9 cellular contexts compared by ENCODE assay signal in genomic region chr1:109283748-109284600, GRCh38. TPM values are rescaled to one million over a fixed set of nuclear protein-coding genes. Genes with fewer than 3 reads are reported as not detected.
DNase-seq lines count a peak whose midpoint lies in the region; ATAC-seq and TF ChIP-seq lines count a peak whose summit lies in the region.
"Had no signal": no experiment of that assay in that cellular context is flagged by ENCODE, and none has a peak within 500 bp of the region (broad histone marks: within the 10 kb centered on the region; RNA-seq: fewer than 3 reads in every experiment).

No MANE protein-coding gene starts in this region.

- ATAC-seq in HG03565 (IDR thresholded peaks at IDR 0.05; ENCODE audit: unreplicated experiment) (peak; percentile 12), HG03432 (IDR thresholded peaks at IDR 0.05; ENCODE audit: unreplicated experiment) (no peak)

- H3K4me3 ChIP-seq in cardiac fibroblast (replicated peaks in 1 of 2; ENCODE audit: low read depth in 2 of 2, low read length in 2 of 2), result peak overlapping the region; percentile 68 to 90
- peak overlapping the region; percentile 72 for H3K4me3 ChIP-seq in mononuclear cell (ENCODE audit: low read length)

- TF ChIP-seq CTCF in GM10266 (IDR thresholded peaks at IDR 0.05; ENCODE audit: control insufficient read depth, insufficient read depth, low read depth, missing control alignments) (no peak), cardiac fibroblast (IDR thresholded peaks at IDR 0.05; ENCODE audit: low read depth, low read length) (no peak)

- no peaks in the 10 kb centered on the region for H3K9me3 ChIP-seq in mononuclear cell (ENCODE audit: low read depth, low read length)

- peaks cover 37% of the 10 kb centered on the region for H3K4me1 ChIP-seq in mononuclear cell (ENCODE audit: insufficient read depth, low read length)

- H3K27me3 ChIP-seq in mononuclear cell (ENCODE audit: insufficient read depth, low read length), result no peaks in the 10 kb centered on the region

- DNase-seq in GM10266 (ENCODE audit: extremely low spot score) (peak; percentile 38), cardiac fibroblast (ENCODE audit: low read depth in 2 of 2) (peak in 1 of 2 donors; percentile 26), NCI-H345 treated with DMSO at 0.1 percent for 48 hours (lab: John Stamatoyannopoulos, UW; ENCODE audit: unreplicated experiment) (no peak), HuH-7.5 (ENCODE audit: low spot score) (no peak)
- no peak for DNase-seq in activated effector memory CD4-positive, alpha-beta T cell treated with Interleukin-2 at 50 U/mL for 16 hours

RNA-seq across cellular contexts. Expression of gene PSRC1, which starts 1.0 kb away (rescaled TPM):
- 0.73 TPM for total RNA-seq in mononuclear cell

RNA-seq across cellular contexts. Expression of gene MYBPHL, which starts 22.8 kb away (rescaled TPM):
- not detected for total RNA-seq in mononuclear cell
- total RNA-seq: subcutaneous adipose tissue had no signal

RNA-seq across cellular contexts. Expression of gene CELSR2, which starts 34.6 kb away (rescaled TPM):
- total RNA-seq in mononuclear cell, result 1.4 TPM
